Comparison of ENCODE assay signal across 12 cellular contexts in genomic region chr12:131239384-131240094, GRCh38.
DNase-seq lines count a peak whose midpoint lies in the region; ATAC-seq, FAIRE-seq and TF ChIP-seq lines count a peak whose summit lies in the region.
"Had no signal": no experiment of that assay in that cellular context is flagged by ENCODE, and none has a peak within 500 bp of the region (broad histone marks: within the 10 kb centered on the region; RNA-seq: fewer than 3 reads in every experiment).

No MANE protein-coding gene starts in this region.

- peak; percentile 78 for DNase-seq in GM13976 (ENCODE audit: low spot score)
- no peak for DNase-seq in 8988T
- no peak for DNase-seq in NCI-H510A (lab: John Stamatoyannopoulos, UW)
- no peak for DNase-seq in suprapubic skin (ENCODE audit: low spot score in 2 of 2)
- DNase-seq in GM12891 (ENCODE audit: insufficient read length, low spot score), result no peak
- DNase-seq: CD8-positive, alpha-beta T cell; cerebellar nuclear complex; left colon; NCI-H1105 treated with DMSO at 0.1 percent for 48 hours had no signal

- TF ChIP-seq POLR2A in suprapubic skin (IDR thresholded peaks at IDR 0.05), result no peak
- TF ChIP-seq POLR2A in GM12891 (IDR thresholded peaks at IDR 0.05; ENCODE audit: low read depth, low read length), result no peak

- ATAC-seq in GM19043 (IDR thresholded peaks at IDR 0.05; ENCODE audit: low read depth, unreplicated experiment), result peak; percentile 61
- peak; percentile 71 for ATAC-seq in HG02763 (IDR thresholded peaks at IDR 0.05; ENCODE audit: unreplicated experiment)
- ATAC-seq in HG03521 (IDR thresholded peaks at IDR 0.05; ENCODE audit: unreplicated experiment), result peak; percentile 63
- ATAC-seq: CD8-positive, alpha-beta T cell; left colon had no signal

- FAIRE-seq in GM12891 (lab: Jason Lieb, UNC), result no peak

- H3K4me1 ChIP-seq in suprapubic skin, result no peaks in the 10 kb centered on the region

- 87% methylated on average over 7 of the region's 7 CpGs for WGBS in suprapubic skin

- TF ChIP-seq EP300 in suprapubic skin (IDR thresholded peaks at IDR 0.05), result no peak

- peaks cover 5% of the 10 kb centered on the region for H3K27me3 ChIP-seq in suprapubic skin

- no peak overlapping the region for H3K27ac ChIP-seq in suprapubic skin

- H3K4me3 ChIP-seq in suprapubic skin, result no peak overlapping the region

- H3K9me3 ChIP-seq in suprapubic skin, result no peaks in the 10 kb centered on the region

- H3K36me3 ChIP-seq in suprapubic skin, result no peaks in the 10 kb centered on the region

- TF ChIP-seq CTCF in GM13976 (IDR thresholded peaks at IDR 0.05; ENCODE audit: borderline replicate concordance, control extremely low read depth, extremely low read depth, insufficient read depth, missing control alignments) (no peak), suprapubic skin (IDR thresholded peaks at IDR 0.05) (no peak)

- in situ Hi-C loops in GM13976 (cut with MboI; ENCODE audit: low sequenced_read_pairs, unreplicated experiment), result no loop called here

TF ChIP-seq in GM12891, 5 proteins besides CTCF, POLR2A, EP300 and RAD21:
- TF ChIP-seq PAX5 (IDR thresholded peaks at IDR 0.05; ENCODE audit: insufficient read depth, low read length, severe bottlenecking) (no peak), POU2F2 (IDR thresholded peaks at IDR 0.05; ENCODE audit: low read depth, low read length) (no peak), POLR2AphosphoS5 (IDR thresholded peaks at IDR 0.05; ENCODE audit: low read depth, low read length) (no peak), SPI1 (IDR thresholded peaks at IDR 0.05; ENCODE audit: low read depth, low read length) (no peak), TAF1 (IDR thresholded peaks at IDR 0.05; ENCODE audit: low read depth, low read length) (no peak)
